ENCODE assay signal across 8 cellular contexts in genomic region chr11:67583319-67584204, GRCh38. TPM values are rescaled to one million over a fixed set of nuclear protein-coding genes. Genes with fewer than 3 reads are reported as not detected.
DNase-seq lines count a peak whose midpoint lies in the region; ATAC-seq, FAIRE-seq and TF ChIP-seq lines count a peak whose summit lies in the region.

TSS of gene GSTP1 (plus strand) at chr11:67583812. CDS start at chr11:67583844, 32 bp downstream.

- peaks cover 3% of the 10 kb centered on the region for H3K9me3 Mint-ChIP-seq in endodermal cell

- peaks cover 37% of the 10 kb centered on the region for H3K36me3 ChIP-seq in A673 (ENCODE audit: insufficient read depth, low read length, poor library complexity, severe bottlenecking)
- H3K36me3 ChIP-seq in endodermal cell (ENCODE audit: control insufficient read depth, insufficient read depth, low read length) = peaks cover 40% of the 10 kb centered on the region
- peaks cover 39% of the 10 kb centered on the region for H3K36me3 ChIP-seq in mesodermal cell (ENCODE audit: control insufficient read depth, insufficient read depth, low read length)

- POLR2A ChIA-PET in A673 (lab: Charles Lee; ENCODE audit: low non-redundant PET) = interaction anchor here (0.6 to 0.7 kb wide), 2 partner anchors 42 to 254 kb away, joined by 3 to 6 read pairs; no protein-coding TSS in a partner anchor

- H3K36me3 Mint-ChIP-seq in endodermal cell (ENCODE audit: low read depth) = peaks cover 39% of the 10 kb centered on the region

- H3K4me3 ChIP-seq in A673 (ENCODE audit: low read depth, low read length, poor library complexity, severe bottlenecking) (peak within 1 kb of the TSS; percentile 70), endodermal cell (ENCODE audit: low read length) (peak within 1 kb of the TSS; percentile 92), mesodermal cell (ENCODE audit: extremely low read depth, insufficient read depth, low read length, poor library complexity, severe bottlenecking) (peak within 1 kb of the TSS; percentile 74)

- DNase-seq in A673 (ENCODE audit: low spot score) (peak; percentile 98), GM18507 (ENCODE audit: extremely low spot score, insufficient read length, low read depth) (no peak), NOMO-1 (lab: John Stamatoyannopoulos, UW; ENCODE audit: unreplicated experiment in 2 of 2) (peak; percentile 85 to 93), endodermal cell (peak; percentile 95)
- peak; percentile 59 to 66 for DNase-seq in activated CD8-positive, alpha-beta memory T cell treated with anti-CD3 and anti-CD28 coated beads for 4 hours (ENCODE audit: low read depth in 2 of 2)
- DNase-seq in stimulated activated CD8-positive, alpha-beta memory T cell treated with anti-CD3 and anti-CD28 coated beads, Interleukin-15, amount 100 ng/mL, for 24 hours (ENCODE audit: low read depth) = peak; percentile 72

- ATAC-seq in HG03064 (IDR thresholded peaks at IDR 0.05; ENCODE audit: low read depth, unreplicated experiment) = peak; percentile 56

- no TSS peak for BruUV-seq in A673 (replicated peaks; lab: Mats Ljungman, UMichigan)

- CTCF ChIA-PET in A673 (lab: Charles Lee) = interaction anchor here (0.5 to 0.9 kb wide), 6 partner anchors 11 to 226 kb away, joined by 3 to 7 read pairs (median 3); no protein-coding TSS in a partner anchor

- H3K27me3 ChIP-seq in A673 (replicated peaks; ENCODE audit: insufficient read depth, low read depth, low read length, poor library complexity) = no peaks in the 10 kb centered on the region
- no peaks in the 10 kb centered on the region for H3K27me3 ChIP-seq in endodermal cell (ENCODE audit: control insufficient read depth, insufficient read depth, low read length, poor library complexity, severe bottlenecking)

- H3K27ac ChIP-seq in A673 (ENCODE audit: low read depth, low read length, poor library complexity, severe bottlenecking) = peak within 1 kb of the TSS; percentile 90
- H3K27ac ChIP-seq in endodermal cell (ENCODE audit: low read depth, low read length) = peak within 1 kb of the TSS; percentile 89
- H3K27ac ChIP-seq in mesodermal cell (ENCODE audit: low read depth, low read length, severe bottlenecking) = peak within 1 kb of the TSS; percentile 86

- intact Hi-C loops in A673 (cut with micrococcal nuclease; ENCODE audit: unreplicated experiment) = no loop called here

- H3K27me3 Mint-ChIP-seq in endodermal cell (ENCODE audit: insufficient read depth) = peaks cover 2% of the 10 kb centered on the region

- H3K4me3 Mint-ChIP-seq in endodermal cell = peak within 1 kb of the TSS; percentile 86

- peak within 1 kb of the TSS; percentile 92 for H3K9ac ChIP-seq in endodermal cell (ENCODE audit: extremely low read depth, low read length, poor library complexity, severe bottlenecking)

- H3K27ac Mint-ChIP-seq in endodermal cell = peak within 1 kb of the TSS; percentile 95

- peaks cover 44% of the 10 kb centered on the region for H3K4me1 Mint-ChIP-seq in endodermal cell

- peaks cover 30% of the 10 kb centered on the region for H3K4me1 ChIP-seq in A673 (ENCODE audit: insufficient read depth, low read length, poor library complexity, severe bottlenecking)
- no peaks in the 10 kb centered on the region for H3K4me1 ChIP-seq in endodermal cell (ENCODE audit: control insufficient read depth, insufficient read depth, low read length)
- peaks cover 12% of the 10 kb centered on the region for H3K4me1 ChIP-seq in mesodermal cell (ENCODE audit: control insufficient read depth, insufficient read depth, low read length, poor library complexity, severe bottlenecking)

- TF ChIP-seq CTCF in A673 (conservative IDR thresholded peaks at IDR 0.05; ENCODE audit: low read depth, low read length) = peak; percentile 60
- peak; percentile 94 for TF ChIP-seq CTCF in endodermal cell (conservative IDR thresholded peaks at IDR 0.05)

- 0% methylated on average over 13 to 76 of the region's 76 CpGs for WGBS in endodermal cell (ENCODE audit: insufficient coverage in 1 of 2, insufficient read length in 1 of 2), 2 experiments
- WGBS in mesodermal cell (ENCODE audit: insufficient coverage in 2 of 2), 2 experiments = 0% methylated on average over 41 to 60 of the region's 76 CpGs

- peak; percentile 67 for FAIRE-seq in GM18507 (lab: Jason Lieb, UNC)

- H3K9me3 ChIP-seq in A673 (ENCODE audit: low read depth, low read length, poor library complexity, severe bottlenecking) (no peaks in the 10 kb centered on the region), endodermal cell (ENCODE audit: control insufficient read depth, low read length) (no peaks in the 10 kb centered on the region), mesodermal cell (ENCODE audit: control insufficient read depth, low read length) (no peaks in the 10 kb centered on the region)

RNA-seq across cellular contexts. Expression of gene GSTP1, which starts in this region (rescaled TPM):
- total RNA-seq in A673 (2021) (1,211 and 1,270 TPM in 2 replicates), endodermal cell (1,000 to 10,000 TPM; 1,359 to 1,473 TPM)
- 860 TPM for polyA plus RNA-seq in endodermal cell (2013, experiment 1 of 2)
- 803 TPM for polyA plus RNA-seq in endodermal cell (2013, experiment 2 of 2)
- polyA plus RNA-seq in mesodermal cell (2013, experiment 1 of 2) = 944 TPM
- polyA plus RNA-seq in mesodermal cell (2013, experiment 2 of 2) = 769 TPM
